Comparison of ENCODE assay signal across 1 cellular context in genomic region chr3:108669211-108669610, GRCh38.
TF ChIP-seq lines count a peak whose summit lies in the region.

No MANE protein-coding gene starts in this region.

TF ChIP-seq in K562, 482 proteins besides CTCF, POLR2A, EP300 and RAD21 (continued from another document):
- no peak for TF ChIP-seq USF1 (CRISPR knock-in tag; IDR thresholded peaks at IDR 0.05)
- TF ChIP-seq PBX2 (CRISPR knock-in tag; IDR thresholded peaks at IDR 0.05; ENCODE audit: low read depth), result no peak
- peak; percentile 27; the same call in 1 of the 2 replicates for TF ChIP-seq PBX2 (tag; conservative IDR thresholded peaks at IDR 0.05; ENCODE audit: low read depth)
